Comparison of ENCODE assay signal across 17 cellular contexts in the genomic region with DNA sequence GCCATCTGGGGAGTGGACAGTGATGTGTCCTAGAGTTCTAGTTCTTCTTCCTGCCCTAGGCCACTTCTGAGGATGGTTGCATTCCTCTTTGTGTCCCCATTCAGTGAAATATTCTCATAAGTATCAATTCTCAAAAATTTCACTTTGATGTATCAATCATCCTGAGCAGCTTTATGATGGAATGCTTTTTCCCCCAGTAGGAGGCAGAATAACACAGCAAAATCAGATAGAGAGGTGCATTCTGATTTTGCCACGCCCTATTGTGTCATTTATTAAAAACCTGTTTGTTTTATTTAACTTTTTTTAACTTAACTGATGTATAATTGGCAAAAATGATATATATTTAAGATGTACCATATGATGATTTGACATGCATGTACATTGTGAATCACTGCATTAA.
DNase-seq lines count a peak whose midpoint lies in the region; ATAC-seq, FAIRE-seq and TF ChIP-seq lines count a peak whose summit lies in the region.
"Had no signal": no experiment of that assay in that cellular context is flagged by ENCODE, and none has a peak within 500 bp of the region (broad histone marks: within the 10 kb centered on the region; RNA-seq: fewer than 3 reads in every experiment).

No MANE protein-coding gene starts in this region.

- no peak overlapping the region for H3K4me2 ChIP-seq in SK-N-SH
- no peak overlapping the region for H3K4me2 ChIP-seq in SU-DHL-6 (ENCODE audit: low read depth, low read length, poor library complexity, severe bottlenecking)

- H3K9me3 Mint-ChIP-seq in type B pancreatic cell = peaks cover 3% of the 10 kb centered on the region
- H3K9me3 Mint-ChIP-seq: activated naive CD8-positive, alpha-beta T cell treated with anti-CD3 and anti-CD28 coated beads for 36 hours had no signal

- H3K4me3 ChIP-seq in SK-N-SH (ENCODE audit: low read depth in 2 of 2, low read length in 1 of 2) = no peak overlapping the region
- H3K4me3 ChIP-seq in SU-DHL-6 (ENCODE audit: insufficient read depth, low read length, poor library complexity, severe bottlenecking) = no peak overlapping the region
- H3K4me3 ChIP-seq: HAP-1 had no signal

- H3K4me1 Mint-ChIP-seq in type B pancreatic cell (ENCODE audit: unreplicated experiment) = no peaks in the 10 kb centered on the region
- H3K4me1 Mint-ChIP-seq: activated CD4-positive, alpha-beta T cell treated with anti-CD3 and anti-CD28 coated beads, Interleukin-2, amount 10 ng/mL, durations not matched to agents 7 days and 5 days; activated naive CD8-positive, alpha-beta T cell treated with anti-CD3 and anti-CD28 coated beads for 36 hours; nephron had no signal

- H3K27ac Mint-ChIP-seq in type B pancreatic cell = no peak overlapping the region
- H3K27ac Mint-ChIP-seq: activated CD4-positive, alpha-beta T cell treated with anti-CD3 and anti-CD28 coated beads, Interleukin-2, amount 10 ng/mL, durations not matched to agents 7 days and 5 days; activated naive CD8-positive, alpha-beta T cell treated with anti-CD3 and anti-CD28 coated beads for 36 hours; nephron had no signal

- H2AFZ ChIP-seq in SK-N-SH (ENCODE audit: low read depth) = no peak overlapping the region
- no peak overlapping the region for H2AFZ ChIP-seq in SU-DHL-6 (ENCODE audit: low read depth, low read length, severe bottlenecking)

- no peaks in the 10 kb centered on the region for H3K36me3 Mint-ChIP-seq in type B pancreatic cell
- H3K36me3 Mint-ChIP-seq: activated naive CD8-positive, alpha-beta T cell treated with anti-CD3 and anti-CD28 coated beads for 36 hours had no signal

- TF ChIP-seq POLR2A in GM12892 (IDR thresholded peaks at IDR 0.05; ENCODE audit: low read depth, low read length) = no peak

- 0% methylated on average over 1 of the region's 1 CpG for WGBS in SK-N-SH (ENCODE audit: low lambda C conversion rate)

- POLR2A ChIA-PET in SK-N-SH (lab: Yijun Ruan, JAX) = no interaction called here

- CTCF ChIA-PET in SK-N-SH (lab: Yijun Ruan, JAX) = no interaction called here

- H3K9me3 ChIP-seq in SK-N-SH (no peaks in the 10 kb centered on the region), SU-DHL-6 (ENCODE audit: insufficient read depth, low read length) (no peaks in the 10 kb centered on the region)
- H3K9me3 ChIP-seq: Caco-2, HAP-1 had no signal

- no peaks in the 10 kb centered on the region for H3F3A ChIP-seq in SK-N-SH (replicated peaks; ENCODE audit: insufficient read depth)
- H3F3A ChIP-seq in SU-DHL-6 (ENCODE audit: insufficient read depth) = no peaks in the 10 kb centered on the region

- H3K4me1 ChIP-seq in SK-N-SH (ENCODE audit: control insufficient read depth in 1 of 2, insufficient read depth in 2 of 2, low read depth in 1 of 2, low read length in 1 of 2) = no peaks in the 10 kb centered on the region
- H3K4me1 ChIP-seq: Caco-2, HAP-1 had no signal

- H3K79me2 ChIP-seq in SK-N-SH (ENCODE audit: insufficient read depth) (no peaks in the 10 kb centered on the region), SU-DHL-6 (ENCODE audit: insufficient read depth, low read length) (no peaks in the 10 kb centered on the region)

- no peaks in the 10 kb centered on the region for H3K9me2 ChIP-seq in SK-N-SH
- H3K9me2 ChIP-seq in SU-DHL-6 (replicated peaks; ENCODE audit: insufficient read depth, low read length) = no peaks in the 10 kb centered on the region

- no peak overlapping the region for H3K4me3 Mint-ChIP-seq in type B pancreatic cell
- H3K4me3 Mint-ChIP-seq: activated CD4-positive, alpha-beta T cell treated with anti-CD3 and anti-CD28 coated beads, Interleukin-2, amount 10 ng/mL, durations not matched to agents 7 days and 5 days; activated naive CD8-positive, alpha-beta T cell treated with anti-CD3 and anti-CD28 coated beads for 36 hours; nephron had no signal

- no peak for TF ChIP-seq EP300 in SK-N-SH (IDR thresholded peaks at IDR 0.05; ENCODE audit: borderline replicate concordance in 1 of 2, low read depth in 1 of 2, low read length in 1 of 2)

- H3K27me3 ChIP-seq in SK-N-SH (ENCODE audit: insufficient read depth) (no peaks in the 10 kb centered on the region), SU-DHL-6 (ENCODE audit: low read length) (no peaks in the 10 kb centered on the region)

- H3K36me3 ChIP-seq in SK-N-SH (replicated peaks in 1 of 2; ENCODE audit: control insufficient read depth in 1 of 2, insufficient read depth in 2 of 2, low read length in 1 of 2) = no peaks in the 10 kb centered on the region
- H3K36me3 ChIP-seq in SU-DHL-6 (ENCODE audit: low read length) = no peaks in the 10 kb centered on the region
- H3K36me3 ChIP-seq: HAP-1 had no signal

- TF ChIP-seq RAD21 in SK-N-SH (IDR thresholded peaks at IDR 0.05; ENCODE audit: low read length) = peak; percentile 36

- no peak for TF ChIP-seq CTCF in SK-N-SH (IDR thresholded peaks at IDR 0.05)
- TF ChIP-seq CTCF in SU-DHL-6 (IDR thresholded peaks at IDR 0.05; ENCODE audit: insufficient read depth, low read length, poor library complexity, severe bottlenecking) = peak; percentile 42
- peak; percentile 58 for TF ChIP-seq CTCF in type B pancreatic cell (conservative IDR thresholded peaks at IDR 0.05)

- H3K27me3 Mint-ChIP-seq in type B pancreatic cell = no peaks in the 10 kb centered on the region
- H3K27me3 Mint-ChIP-seq: activated CD4-positive, alpha-beta T cell treated with anti-CD3 and anti-CD28 coated beads, Interleukin-2, amount 10 ng/mL, durations not matched to agents 7 days and 5 days; activated naive CD8-positive, alpha-beta T cell treated with anti-CD3 and anti-CD28 coated beads for 36 hours had no signal

- H4K20me1 ChIP-seq in SK-N-SH (ENCODE audit: insufficient read depth) (no peaks in the 10 kb centered on the region), SU-DHL-6 (ENCODE audit: low read depth, low read length) (no peaks in the 10 kb centered on the region)

- FAIRE-seq in GM12892 (lab: Jason Lieb, UNC) = no peak

- H3K27ac ChIP-seq in SK-N-SH (ENCODE audit: low read depth in 2 of 2, low read length in 1 of 2) (no peak overlapping the region), SU-DHL-6 (ENCODE audit: low read depth, low read length) (no peak overlapping the region)

- H3K9ac ChIP-seq in SK-N-SH (no peak overlapping the region), SU-DHL-6 (ENCODE audit: low read length) (no peak overlapping the region)

- ATAC-seq in SK-N-SH treated with all-trans-retinoic acid at 6 μM for 48 hours = no peak

- no peak for DNase-seq in SK-N-SH
- DNase-seq in HT-29 (ENCODE audit: low spot score) = peak; percentile 5
- DNase-seq in type B pancreatic cell (ENCODE audit: extremely low spot score, unreplicated experiment) = no peak
- no peak for DNase-seq in SHP77 treated with DMSO at 0.1 percent for 48 hours (lab: John Stamatoyannopoulos, UW)
- DNase-seq in activated CD4-positive, alpha-beta T cell treated with anti-CD3 and anti-CD28 coated beads, Interleukin-2, amount 50 U/mL, for 4 hours = no peak
- no peak for DNase-seq in GM12892 (ENCODE audit: insufficient read length)
- DNase-seq: activated CD4-positive, alpha-beta T cell treated with anti-CD3 and anti-CD28 coated beads, Interleukin-2, amount 10 ng/mL, durations not matched to agents 7 days and 5 days; activated naive CD8-positive, alpha-beta T cell treated with anti-CD3 and anti-CD28 coated beads for 36 hours; Caco-2; effector CD4-positive, alpha-beta T cell; mammary epithelial cell; NCI-H2081 treated with DMSO at 0.1 percent for 48 hours; SIG-M5 had no signal

TF ChIP-seq in SK-N-SH, 30 proteins besides CTCF, POLR2A, EP300 and RAD21:
- no peak for TF ChIP-seq JUND (IDR thresholded peaks at IDR 0.05)
- no peak for TF ChIP-seq GATA2 (CRISPR knock-in tag; IDR thresholded peaks at IDR 0.05)
- no peak for TF ChIP-seq MXI1 (IDR thresholded peaks at IDR 0.05; ENCODE audit: low read depth, low read length)
- TF ChIP-seq SIN3A (IDR thresholded peaks at IDR 0.05; ENCODE audit: borderline replicate concordance, low read depth, low read length) = no peak
- TF ChIP-seq SMC3 (IDR thresholded peaks at IDR 0.05; ENCODE audit: low read depth, low read length) = no peak
- no peak for TF ChIP-seq YY1 (IDR thresholded peaks at IDR 0.05; ENCODE audit: low read depth)
- TF ChIP-seq ELF1 (IDR thresholded peaks at IDR 0.05) = no peak
- no peak for TF ChIP-seq TEAD4 (IDR thresholded peaks at IDR 0.05; ENCODE audit: borderline replicate concordance, insufficient read depth)

TF ChIP-seq in SK-N-SH treated with all-trans-retinoic acid at 6 μM for 48 hours, 23 proteins besides CTCF, POLR2A, EP300 and RAD21:
- no peak for TF ChIP-seq ZNF70 (CRISPR knock-in tag; IDR thresholded peaks at IDR 0.05)
- TF ChIP-seq, protein P1, sequence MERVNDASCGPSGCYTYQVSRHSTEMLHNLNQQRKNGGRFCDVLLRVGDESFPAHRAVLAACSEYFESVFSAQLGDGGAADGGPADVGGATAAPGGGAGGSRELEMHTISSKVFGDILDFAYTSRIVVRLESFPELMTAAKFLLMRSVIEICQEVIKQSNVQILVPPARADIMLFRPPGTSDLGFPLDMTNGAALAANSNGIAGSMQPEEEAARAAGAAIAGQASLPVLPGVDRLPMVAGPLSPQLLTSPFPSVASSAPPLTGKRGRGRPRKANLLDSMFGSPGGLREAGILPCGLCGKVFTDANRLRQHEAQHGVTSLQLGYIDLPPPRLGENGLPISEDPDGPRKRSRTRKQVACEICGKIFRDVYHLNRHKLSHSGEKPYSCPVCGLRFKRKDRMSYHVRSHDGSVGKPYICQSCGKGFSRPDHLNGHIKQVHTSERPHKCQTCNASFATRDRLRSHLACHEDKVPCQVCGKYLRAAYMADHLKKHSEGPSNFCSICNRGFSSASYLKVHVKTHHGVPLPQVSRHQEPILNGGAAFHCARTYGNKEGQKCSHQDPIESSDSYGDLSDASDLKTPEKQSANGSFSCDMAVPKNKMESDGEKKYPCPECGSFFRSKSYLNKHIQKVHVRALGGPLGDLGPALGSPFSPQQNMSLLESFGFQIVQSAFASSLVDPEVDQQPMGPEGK (CRISPR knock-in tag; IDR thresholded peaks at IDR 0.05; ENCODE audit: borderline replicate concordance) = no peak
- no peak for TF ChIP-seq TCF4 (CRISPR knock-in tag; IDR thresholded peaks at IDR 0.05; ENCODE audit: borderline replicate concordance)
- TF ChIP-seq ZNF8 (CRISPR knock-in tag; IDR thresholded peaks at IDR 0.05) = no peak
- no peak for TF ChIP-seq SNAI2 (CRISPR knock-in tag; IDR thresholded peaks at IDR 0.05)
- TF ChIP-seq ARNTL (CRISPR knock-in tag; IDR thresholded peaks at IDR 0.05; ENCODE audit: borderline replicate concordance, low read depth) = no peak
